ENCODE assay signal across 8 cellular contexts in genomic region chr1:2194898-2195673, GRCh38. TPM values are rescaled to one million over a fixed set of nuclear protein-coding genes. Genes with fewer than 3 reads are reported as not detected.
DNase-seq lines count a peak whose midpoint lies in the region; ATAC-seq, FAIRE-seq and TF ChIP-seq lines count a peak whose summit lies in the region.

No MANE protein-coding gene starts in this region.

- no peaks in the 10 kb centered on the region for H3K9me3 ChIP-seq in CD8-positive, alpha-beta T cell (ENCODE audit: low read length)
- no peaks in the 10 kb centered on the region for H3K9me3 ChIP-seq in endothelial cell of umbilical vein (replicated peaks; ENCODE audit: control insufficient read depth, insufficient read depth, low read length)

- H3K4me3 ChIP-seq in CD8-positive, alpha-beta T cell (ENCODE audit: low read depth, low read length): peak overlapping the region; percentile 66
- H3K4me3 ChIP-seq in HL-60 (replicated peaks; ENCODE audit: insufficient read depth, low read length) (peak overlapping the region; percentile 72), endothelial cell of umbilical vein (replicated peaks in 1 of 3; ENCODE audit: insufficient read depth in 1 of 3, low read depth in 1 of 3, low read length in 3 of 3) (peak overlapping the region; percentile 71 to 92 (median 73))

- peak; percentile 62 for TF ChIP-seq POLR2A in endothelial cell of umbilical vein (IDR thresholded peaks at IDR 0.05; ENCODE audit: low read depth, low read length)

- CTCF ChIA-PET in CD8-positive, alpha-beta T cell (lab: Charles Lee): interaction anchor here (0.7 to 12.6 kb wide), 43 partner anchors 8 to 391 kb away, joined by 3 to 332 read pairs (median 4); partner anchors contain the start of genes MORN1, PANK4 and RER1
- CTCF ChIA-PET in endothelial cell of umbilical vein (lab: Charles Lee): interaction anchor here (0.7 to 12.3 kb wide), 36 partner anchors 9 to 1229 kb away, joined by 3 to 631 read pairs (median 7); partner anchors contain the start of genes MORN1, PANK4, PEX10 and RER1

- H3K36me3 Mint-ChIP-seq in CD8-positive, alpha-beta T cell: peaks cover 2% of the 10 kb centered on the region

- no peaks in the 10 kb centered on the region for H3K36me3 ChIP-seq in CD8-positive, alpha-beta T cell (ENCODE audit: insufficient read depth, low read length)
- H3K36me3 ChIP-seq in endothelial cell of umbilical vein (ENCODE audit: control insufficient read depth in 2 of 2, extremely low read depth in 1 of 2, insufficient read depth in 2 of 2, low read length in 2 of 2): no peaks in the 10 kb centered on the region

- peak overlapping the region; percentile 61 for H3K9ac ChIP-seq in endothelial cell of umbilical vein (replicated peaks; ENCODE audit: extremely low read depth, insufficient read depth, low read length)

- POLR2A ChIA-PET in CD8-positive, alpha-beta T cell (lab: Charles Lee): interaction anchor here (0.5 to 2.3 kb wide), 19 partner anchors 10 to 392 kb away, joined by 3 to 16 read pairs (median 5); partner anchors contain the start of genes MORN1, PEX10, PRXL2B and RER1
- POLR2A ChIA-PET in endothelial cell of umbilical vein (lab: Charles Lee): interaction anchor here (0.7 to 1.1 kb wide), 4 partner anchors 10 to 186 kb away, joined by 3 to 15 read pairs (median 7); no protein-coding TSS in a partner anchor

- H4K20me1 ChIP-seq in endothelial cell of umbilical vein (replicated peaks; ENCODE audit: control insufficient read depth, extremely low read depth, insufficient read depth, low read length): no peaks in the 10 kb centered on the region

- no TSS peak for BruUV-seq in endothelial cell of umbilical vein (replicated peaks; lab: Mats Ljungman, UMichigan)

- H3K4me1 ChIP-seq in CD8-positive, alpha-beta T cell (ENCODE audit: insufficient read depth, low read length): peaks cover 42% of the 10 kb centered on the region
- H3K4me1 ChIP-seq in endothelial cell of umbilical vein (ENCODE audit: control insufficient read depth, extremely low read depth, insufficient read depth, low read length): peaks cover 19% of the 10 kb centered on the region

- intact Hi-C loops in CD8-positive, alpha-beta T cell (cut with DNase I, micrococcal nuclease): loop anchor here (1.0 to 5.0 kb wide), 16 partner anchors 9 to 360 kb away; partner anchors contain the start of genes MORN1 (in 1 of the 2), PANK4 (in 1 of the 2), PEX10 (in 1 of the 2) and PRKCZ (in 1 of the 2)
- intact Hi-C loops in endothelial cell of umbilical vein (cut with micrococcal nuclease): loop anchor here (1.0 to 10.0 kb wide), 11 partner anchors 17 to 1230 kb away; partner anchors contain the start of genes MORN1, PRXL2B and RER1

- peak overlapping the region; percentile 95 for H2AFZ ChIP-seq in endothelial cell of umbilical vein (ENCODE audit: low read depth, low read length)

- peak; percentile 71 for ATAC-seq in CD8-positive, alpha-beta T cell
- peak; percentile 75 for ATAC-seq in GM19455 (IDR thresholded peaks at IDR 0.05; ENCODE audit: unreplicated experiment)

- peak; percentile 89 for FAIRE-seq in endothelial cell of umbilical vein (lab: Jason Lieb, UNC)

- H3K4me3 Mint-ChIP-seq in CD8-positive, alpha-beta T cell: peak overlapping the region; percentile 87

- peaks cover 34% of the 10 kb centered on the region for H3K4me1 Mint-ChIP-seq in CD8-positive, alpha-beta T cell (ENCODE audit: low read depth)

- no peaks in the 10 kb centered on the region for H3K9me3 Mint-ChIP-seq in CD8-positive, alpha-beta T cell

- H3K79me2 ChIP-seq in endothelial cell of umbilical vein (ENCODE audit: control insufficient read depth, insufficient read depth, low read length): peaks cover 13% of the 10 kb centered on the region

- H3K27me3 Mint-ChIP-seq in CD8-positive, alpha-beta T cell (ENCODE audit: low read depth): no peaks in the 10 kb centered on the region

- peak; percentile 79 for TF ChIP-seq CTCF in CD8-positive, alpha-beta T cell (IDR thresholded peaks at IDR 0.05)
- TF ChIP-seq CTCF in HL-60 (IDR thresholded peaks at IDR 0.05; ENCODE audit: insufficient read depth, low read length): peak; percentile 47
- TF ChIP-seq CTCF in endothelial cell of umbilical vein (IDR thresholded peaks at IDR 0.05; ENCODE audit: extremely low read depth in 1 of 2, insufficient read depth in 1 of 2, low read depth in 1 of 2, low read length in 2 of 2): peak; percentile 96 to 97

- dilution Hi-C loops in endothelial cell of umbilical vein (cut with MboI; ENCODE audit: extremely low pct_ligation_motif_present, low sequenced_read_pairs): loop anchor here (10.0 kb wide), 1 partner anchor 180 kb away; no protein-coding TSS in a partner anchor

- no peaks in the 10 kb centered on the region for H3K9me1 ChIP-seq in endothelial cell of umbilical vein (replicated peaks; ENCODE audit: control insufficient read depth, extremely low read depth, insufficient read depth, low read length)

- DNase-seq in CD8-positive, alpha-beta T cell: peak; percentile 81 to 97 (median 87)
- DNase-seq in HL-60 (ENCODE audit: low read depth in 1 of 2, low spot score in 1 of 2) (peak; percentile 56 to 85), NOMO-1 treated with dmso at 0.1 percent for 144 hours (lab: John Stamatoyannopoulos, UW; ENCODE audit: unreplicated experiment) (peak; percentile 87), endothelial cell of umbilical vein (ENCODE audit: low read depth, low spot score) (peak; percentile 86), middle frontal gyrus (ENCODE audit: extremely low spot score, low spot score) (peak; percentile 66)
- peak; percentile 83 for DNase-seq in activated CD8-positive, alpha-beta memory T cell treated with anti-CD3 and anti-CD28 coated beads, Interleukin-2, amount 50 U/mL, for 4 hours
- DNase-seq in stimulated activated CD8-positive, alpha-beta memory T cell treated with anti-CD3 and anti-CD28 coated beads, Interleukin-4, amount 100 ng/mL, for 1 hour (ENCODE audit: low read depth in 2 of 2, low spot score in 1 of 2): peak; percentile 75 to 81

- H3K27ac Mint-ChIP-seq in CD8-positive, alpha-beta T cell: peak overlapping the region; percentile 93

- H3K27ac ChIP-seq in CD8-positive, alpha-beta T cell (ENCODE audit: low read depth, low read length): peak overlapping the region; percentile 77
- H3K27ac ChIP-seq in HL-60 (replicated peaks): peak overlapping the region; percentile 81
- H3K27ac ChIP-seq in endothelial cell of umbilical vein (ENCODE audit: insufficient read depth, low read depth, low read length): peak overlapping the region; percentile 78

- peak overlapping the region; percentile 97 for H3K4me2 ChIP-seq in endothelial cell of umbilical vein (ENCODE audit: insufficient read depth, low read length)

- no peaks in the 10 kb centered on the region for H3K27me3 ChIP-seq in CD8-positive, alpha-beta T cell (ENCODE audit: insufficient read depth, low read length)
- H3K27me3 ChIP-seq in HL-60 (ENCODE audit: insufficient read depth, poor library complexity, severe bottlenecking) (peaks cover 2% of the 10 kb centered on the region), endothelial cell of umbilical vein (ENCODE audit: control insufficient read depth in 2 of 2, insufficient read depth in 2 of 2, low read length in 2 of 2) (no peaks in the 10 kb centered on the region)

TF ChIP-seq in endothelial cell of umbilical vein, 7 proteins besides CTCF, POLR2A, EP300 and RAD21:
- TF ChIP-seq JUN (IDR thresholded peaks at IDR 0.05; ENCODE audit: borderline replicate concordance, insufficient read depth, insufficient read length, low read depth): no peak
- peak; percentile 80 for TF ChIP-seq MAX (IDR thresholded peaks at IDR 0.05; ENCODE audit: insufficient read depth, insufficient read length)
- TF ChIP-seq MYC (IDR thresholded peaks at IDR 0.05; ENCODE audit: low read depth, low read length): no peak
- no peak for TF ChIP-seq POLR2AphosphoS5 (IDR thresholded peaks at IDR 0.05; ENCODE audit: insufficient read depth, low read depth, low read length)
- no peak for TF ChIP-seq GATA2 (IDR thresholded peaks at IDR 0.05; ENCODE audit: insufficient read depth, insufficient read length, low read depth, low read length)
- TF ChIP-seq FOS (IDR thresholded peaks at IDR 0.05; ENCODE audit: borderline replicate concordance, insufficient read depth, low read length): no peak

RNA-seq across cellular contexts. Expression of gene FAAP20, which starts 0.5 kb away (rescaled TPM):
- 10 to 100 TPM; 53.6 to 61.1 TPM for total RNA-seq in CD8-positive, alpha-beta T cell
- total RNA-seq in endothelial cell of umbilical vein: 62.6 and 69.8 TPM in 2 replicates
- 31.5 and 57.8 TPM in 2 replicates for polyA plus RNA-seq in endothelial cell of umbilical vein
- polyA plus RNA-seq in endothelial cell of umbilical vein (2011; cell fraction: cytosol; rRNA removed): 12.5 and 21.8 TPM in 2 replicates
- 27.2 and 31.3 TPM in 2 replicates for polyA plus RNA-seq in endothelial cell of umbilical vein (2011; cell fraction: nucleus; rRNA removed)
- 20.7 and 41.9 TPM in 2 replicates for polyA plus RNA-seq in endothelial cell of umbilical vein (2012)
- polyA minus RNA-seq in endothelial cell of umbilical vein: 6.2 and 8.0 TPM in 2 replicates
- polyA minus RNA-seq in endothelial cell of umbilical vein (2011; cell fraction: cytosol; rRNA and poly(A)+ RNA removed): 6.8 TPM
- 4.2 and 8.6 TPM in 2 replicates for polyA minus RNA-seq in endothelial cell of umbilical vein (2011; cell fraction: nucleus; rRNA and poly(A)+ RNA removed)

RNA-seq across cellular contexts. Expression of gene SKI, which starts 33.0 kb away (rescaled TPM):
- total RNA-seq in CD8-positive, alpha-beta T cell: 100 to 1,000 TPM; 361 to 383 TPM
- 76.0 and 80.3 TPM in 2 replicates for total RNA-seq in endothelial cell of umbilical vein
- 9.0 and 11.6 TPM in 2 replicates for polyA plus RNA-seq in endothelial cell of umbilical vein
- 12.3 and 15.5 TPM in 2 replicates for polyA plus RNA-seq in endothelial cell of umbilical vein (2011; cell fraction: cytosol; rRNA removed)
- 23.5 and 24.9 TPM in 2 replicates for polyA plus RNA-seq in endothelial cell of umbilical vein (2011; cell fraction: nucleus; rRNA removed)
- 20.3 and 24.2 TPM in 2 replicates for polyA plus RNA-seq in endothelial cell of umbilical vein (2012)
- polyA minus RNA-seq in endothelial cell of umbilical vein: 10.8 and 14.2 TPM in 2 replicates
- polyA minus RNA-seq in endothelial cell of umbilical vein (2011; cell fraction: cytosol; rRNA and poly(A)+ RNA removed): 20.5 TPM
- polyA minus RNA-seq in endothelial cell of umbilical vein (2011; cell fraction: nucleus; rRNA and poly(A)+ RNA removed): 15.3 and 23.3 TPM in 2 replicates

Comparison
In these comparisons a context has a peak if more than half of its experiments do, and no peak if none do; other contexts are left out.
1. Peak in every context shown above with its lines: DNase-seq, ATAC-seq, H3K4me3 ChIP-seq and H3K27ac ChIP-seq.